8 cellular contexts compared by ENCODE assay signal in genomic region chr21:42227909-42228708, GRCh38. TPM values are rescaled to one million over a fixed set of nuclear protein-coding genes. Genes with fewer than 3 reads are reported as not detected.
DNase-seq lines count a peak whose midpoint lies in the region; ATAC-seq, FAIRE-seq and TF ChIP-seq lines count a peak whose summit lies in the region.

No MANE protein-coding gene starts in this region.

- no peak for TF ChIP-seq POLR2A in A549 (IDR thresholded peaks at IDR 0.05; ENCODE audit: low read length)

- TF ChIP-seq RAD21 in A549 (conservative IDR thresholded peaks at IDR 0.05 in 1 of 2, IDR thresholded peaks at IDR 0.05 in 1 of 2): no peak

- no peak overlapping the region for H2AFZ ChIP-seq in neural progenitor cell (replicated peaks)

- H3F3A ChIP-seq in neural progenitor cell (ENCODE audit: low read depth): no peaks in the 10 kb centered on the region

- FAIRE-seq in A549 (lab: Jason Lieb, UNC): no peak

- H3K4me1 Mint-ChIP-seq in neural progenitor cell: peaks cover 27% of the 10 kb centered on the region

- H3K27ac Mint-ChIP-seq in neural progenitor cell: no peak overlapping the region

- ATAC-seq in A549 (peak; percentile 98 to 99), GM18867 (IDR thresholded peaks at IDR 0.05; ENCODE audit: unreplicated experiment) (peak; percentile 89), HG03039 (IDR thresholded peaks at IDR 0.05; ENCODE audit: unreplicated experiment) (peak; percentile 87), esophagus mucosa (peak; percentile 98)

- H3K4me2 ChIP-seq in A549: peak overlapping the region; percentile 68
- no peak overlapping the region for H3K4me2 ChIP-seq in neural progenitor cell

- H3K4me1 ChIP-seq in A549 (peaks cover 27% of the 10 kb centered on the region), neural progenitor cell (peaks cover 33% of the 10 kb centered on the region)

- H3K36me3 ChIP-seq in neural progenitor cell: no peaks in the 10 kb centered on the region

- H3K4me3 ChIP-seq in A549 (no peak overlapping the region), neural progenitor cell (no peak overlapping the region)

- H4K20me1 ChIP-seq in neural progenitor cell (ENCODE audit: low read depth): no peaks in the 10 kb centered on the region

- peak overlapping the region; percentile 69 to 78 for H3K27ac ChIP-seq in A549
- no peak overlapping the region for H3K27ac ChIP-seq in neural progenitor cell

- TF ChIP-seq CTCF in A549 (IDR thresholded peaks at IDR 0.05) (no peak), neural progenitor cell (IDR thresholded peaks at IDR 0.05) (no peak)

- CTCF ChIA-PET in A549 (lab: Yijun Ruan, JAX): interaction anchor here (1.1 to 1.3 kb wide), 3 partner anchors 8 to 31 kb away, joined by 3 to 4 read pairs (median 3); partner anchors contain the start of gene ABCG1

- H3K79me2 ChIP-seq in neural progenitor cell (ENCODE audit: low read depth): no peaks in the 10 kb centered on the region

- H3K9me3 ChIP-seq in A549: no peaks in the 10 kb centered on the region
- no peaks in the 10 kb centered on the region for H3K9me3 ChIP-seq in neural progenitor cell (ENCODE audit: low read depth)

- H3K36me3 Mint-ChIP-seq in neural progenitor cell: peaks cover 3% of the 10 kb centered on the region

- POLR2A ChIA-PET in A549 (lab: Yijun Ruan, JAX): no interaction called here

- H3K27me3 ChIP-seq in neural progenitor cell: peaks cover 11% of the 10 kb centered on the region

- H3K4me3 Mint-ChIP-seq in neural progenitor cell: no peak overlapping the region

- no peak overlapping the region for H3K9ac ChIP-seq in neural progenitor cell

- peaks cover 20% of the 10 kb centered on the region for H3K27me3 Mint-ChIP-seq in neural progenitor cell (ENCODE audit: insufficient read depth, low read depth)

- no peak for TF ChIP-seq EP300 in A549 (IDR thresholded peaks at IDR 0.05)

- no peaks in the 10 kb centered on the region for H3K9me3 Mint-ChIP-seq in neural progenitor cell

- DNase-seq in A549 (ENCODE audit: low read depth in 1 of 2, low spot score in 1 of 2) (peak; percentile 78 to 82), NOMO-1 treated with dmso at 0.1 percent for 144 hours (lab: John Stamatoyannopoulos, UW; ENCODE audit: unreplicated experiment) (peak; percentile 82), activated T-cell treated with anti-CD3 and anti-CD28 coated beads for 1 hour (ENCODE audit: low read depth) (peak; percentile 80), neural progenitor cell (ENCODE audit: low spot score) (peak; percentile 29), stromal cell of bone marrow (ENCODE audit: low read depth) (peak; percentile 74)

- WGBS in A549 (ENCODE audit: missing lambda C conversion rate): 25% methylated on average over 9 of the region's 10 CpGs

TF ChIP-seq in A549, 52 proteins besides CTCF, POLR2A, EP300 and RAD21:
- no peak for TF ChIP-seq FOSL2 (IDR thresholded peaks at IDR 0.05)
- peak; percentile 62 for TF ChIP-seq FOSL2 (CRISPR knock-in tag; IDR thresholded peaks at IDR 0.05)
- TF ChIP-seq EHMT2 (IDR thresholded peaks at IDR 0.05; ENCODE audit: low read depth): no peak

RNA-seq across cellular contexts. Expression of gene ABCG1, which starts 9.2 kb away (rescaled TPM):
- polyA plus RNA-seq in A549 (2011; rRNA removed): 5.1 and 6.8 TPM in 2 replicates
- polyA plus RNA-seq in A549 (2012; cell fraction: cytosol; rRNA removed): 0.40 and 0.54 TPM in 2 replicates
- 1.0 and 1.4 TPM in 2 replicates for polyA plus RNA-seq in A549 (2012; cell fraction: nucleus; rRNA removed)
- 0.51 to 2.6 TPM (median 2.3 TPM) in 3 replicates for polyA plus RNA-seq in A549 (2017; fragmentation: RNase III; extraction: RNeasy Plus Mini Kit Qiagen cat#74134 plus additional on column Dnase treatment)
- polyA minus RNA-seq in A549 (2011; rRNA and poly(A)+ RNA removed): 7.2 and 9.8 TPM in 2 replicates
- total RNA-seq in esophagus mucosa: 4.2 TPM
- total RNA-seq in neural progenitor cell (ENCODE audit: low replicate concordance): 1.9 and 2.0 TPM in 2 replicates

Comparison
In these comparisons a context has a peak if more than half of its experiments do, and no peak if none do; other contexts are left out.
1. DNase-seq: peak in every context shown above with its lines; median percentile 82 in NOMO-1 treated with dmso at 0.1 percent for 144 hours; 80 in A549; 80 in activated T-cell treated with anti-CD3 and anti-CD28 coated beads for 1 hour; 74 in stromal cell of bone marrow; 29 in neural progenitor cell.